ENCODE assay signal across 19 cellular contexts in genomic region chr6:130775421-130776012, GRCh38. TPM values are rescaled to one million over a fixed set of nuclear protein-coding genes. Genes with fewer than 3 reads are reported as not detected.
"Had no signal": no experiment of that assay in that cellular context is flagged by ENCODE, and none has a peak within 500 bp of the region (broad histone marks: within the 10 kb centered on the region; RNA-seq: fewer than 3 reads in every experiment).

No MANE protein-coding gene starts in this region.

- H3K4me3 Mint-ChIP-seq: activated CD4-positive, alpha-beta memory T cell treated with anti-CD3 and anti-CD28 coated beads, Interleukin-2, amount 10 ng/mL, durations not matched to agents 7 days and 5 days; activated CD4-positive, alpha-beta T cell treated with anti-CD3 and anti-CD28 coated beads for 36 hours; neural progenitor cell had no signal

- H3K9me3 ChIP-seq: ascending aorta, esophagus muscularis mucosa, pancreas, suprapubic skin, upper lobe of left lung had no signal

- H3K4me3 ChIP-seq: ascending aorta, dorsolateral prefrontal cortex, esophagus muscularis mucosa, hepatocyte, neural progenitor cell, pancreas, suprapubic skin, upper lobe of left lung had no signal

- DNase-seq: activated CD4-positive, alpha-beta memory T cell treated with anti-CD3 and anti-CD28 coated beads, Interleukin-2, amount 10 ng/mL, durations not matched to agents 7 days and 5 days; activated CD4-positive, alpha-beta T cell treated with anti-CD3 and anti-CD28 coated beads for 36 hours; activated CD8-positive, alpha-beta memory T cell treated with anti-CD3 and anti-CD28 coated beads, Interleukin-2, amount 50 U/mL, for 4 hours; dorsolateral prefrontal cortex; kidney; left ventricle myocardium superior; pancreas; stimulated activated CD4-positive, alpha-beta T cell treated with anti-CD3 and anti-CD28 coated beads, Interleukin-4, amount 100 ng/mL, for 1 hour; stimulated activated CD8-positive, alpha-beta memory T cell treated with anti-CD3 and anti-CD28 coated beads, Interleukin-4, amount 100 ng/mL, for 48 hours; stimulated activated naive CD8-positive, alpha-beta T cell treated with anti-CD3 and anti-CD28 coated beads, Interleukin-15, Interleukin-2, amounts not matched to agents 100 U/mL and 50 U/mL, for 24 hours; T-helper 9 cell; upper lobe of left lung had no signal

- H3K27ac Mint-ChIP-seq: activated CD4-positive, alpha-beta memory T cell treated with anti-CD3 and anti-CD28 coated beads, Interleukin-2, amount 10 ng/mL, durations not matched to agents 7 days and 5 days; activated CD4-positive, alpha-beta T cell treated with anti-CD3 and anti-CD28 coated beads for 36 hours; neural progenitor cell had no signal

- H3K36me3 Mint-ChIP-seq: neural progenitor cell had no signal

- H3K27me3 ChIP-seq: ascending aorta, dorsolateral prefrontal cortex, esophagus muscularis mucosa, hepatocyte, neural progenitor cell, pancreas, suprapubic skin, upper lobe of left lung had no signal

- H3K79me2 ChIP-seq: hepatocyte had no signal

- H2AFZ ChIP-seq: hepatocyte, neural progenitor cell had no signal

- H3K4me2 ChIP-seq: neural progenitor cell had no signal

- H3K4me1 ChIP-seq: ascending aorta, neural progenitor cell, pancreas, suprapubic skin, upper lobe of left lung had no signal

- H3K27me3 Mint-ChIP-seq: activated CD4-positive, alpha-beta memory T cell treated with anti-CD3 and anti-CD28 coated beads, Interleukin-2, amount 10 ng/mL, durations not matched to agents 7 days and 5 days; activated CD4-positive, alpha-beta T cell treated with anti-CD3 and anti-CD28 coated beads for 36 hours had no signal

- H3K27ac ChIP-seq: ascending aorta, dorsolateral prefrontal cortex, esophagus muscularis mucosa, neural progenitor cell, pancreas, suprapubic skin, upper lobe of left lung, VCaP had no signal

- H3K9ac ChIP-seq: neural progenitor cell had no signal

RNA-seq across cellular contexts. Expression of gene SMLR1, which starts 51.7 kb away (rescaled TPM):
- total RNA-seq: activated CD4-positive, alpha-beta memory T cell treated with anti-CD3 and anti-CD28 coated beads, Interleukin-2, amount 10 ng/mL, durations not matched to agents 7 days and 5 days; activated CD4-positive, alpha-beta T cell treated with anti-CD3 and anti-CD28 coated beads for 36 hours; ascending aorta; dorsolateral prefrontal cortex; esophagus muscularis mucosa; left ventricle myocardium superior; mesenteric fat pad; suprapubic skin had no signal
